ENCODE assay signal across 1 cellular context in the genomic region with DNA sequence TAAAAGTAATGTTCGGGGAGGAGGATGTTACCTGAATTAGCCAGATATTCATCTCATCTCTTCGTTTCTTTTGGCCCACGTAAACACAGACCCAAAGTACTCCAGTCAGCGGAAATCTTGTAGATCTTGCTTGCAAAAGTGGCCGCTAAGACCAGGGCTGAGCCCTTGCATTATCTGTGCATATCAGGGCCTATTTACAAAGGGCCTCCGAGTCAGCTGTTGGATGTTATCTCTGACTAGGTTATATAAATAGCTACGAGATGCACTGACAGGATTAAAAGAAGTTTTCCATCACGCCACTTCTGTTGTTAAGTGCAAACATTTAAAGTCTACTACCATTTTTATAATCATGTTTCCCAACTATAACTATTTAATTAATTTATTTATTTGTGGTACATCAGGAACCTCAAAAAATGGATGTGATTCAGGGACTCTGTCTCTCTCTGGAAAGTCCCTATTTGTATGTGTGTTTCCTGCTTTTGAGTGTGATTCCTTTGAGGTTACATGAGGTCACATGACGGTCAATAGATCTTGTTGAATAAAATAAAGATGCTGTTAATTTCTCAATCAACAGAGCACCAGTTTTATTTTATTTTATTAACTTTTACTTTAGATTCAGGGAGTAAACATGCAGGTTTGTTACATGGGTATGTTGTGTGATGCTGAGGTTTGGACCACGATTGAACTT.
TF ChIP-seq lines count a peak whose summit lies in the region.

No MANE protein-coding gene starts in this region.

TF ChIP-seq in K562, 482 proteins besides CTCF, POLR2A, EP300 and RAD21 (continued from another document and continues in another):
- TF ChIP-seq, protein P1, sequence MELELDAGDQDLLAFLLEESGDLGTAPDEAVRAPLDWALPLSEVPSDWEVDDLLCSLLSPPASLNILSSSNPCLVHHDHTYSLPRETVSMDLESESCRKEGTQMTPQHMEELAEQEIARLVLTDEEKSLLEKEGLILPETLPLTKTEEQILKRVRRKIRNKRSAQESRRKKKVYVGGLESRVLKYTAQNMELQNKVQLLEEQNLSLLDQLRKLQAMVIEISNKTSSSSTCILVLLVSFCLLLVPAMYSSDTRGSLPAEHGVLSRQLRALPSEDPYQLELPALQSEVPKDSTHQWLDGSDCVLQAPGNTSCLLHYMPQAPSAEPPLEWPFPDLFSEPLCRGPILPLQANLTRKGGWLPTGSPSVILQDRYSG (tag; conservative IDR thresholded peaks at IDR 0.05; ENCODE audit: low read depth) = no peak
- no peak for TF ChIP-seq RBM25 (IDR thresholded peaks at IDR 0.05; ENCODE audit: low read depth, low read length, severe bottlenecking)
- TF ChIP-seq, protein P2, sequence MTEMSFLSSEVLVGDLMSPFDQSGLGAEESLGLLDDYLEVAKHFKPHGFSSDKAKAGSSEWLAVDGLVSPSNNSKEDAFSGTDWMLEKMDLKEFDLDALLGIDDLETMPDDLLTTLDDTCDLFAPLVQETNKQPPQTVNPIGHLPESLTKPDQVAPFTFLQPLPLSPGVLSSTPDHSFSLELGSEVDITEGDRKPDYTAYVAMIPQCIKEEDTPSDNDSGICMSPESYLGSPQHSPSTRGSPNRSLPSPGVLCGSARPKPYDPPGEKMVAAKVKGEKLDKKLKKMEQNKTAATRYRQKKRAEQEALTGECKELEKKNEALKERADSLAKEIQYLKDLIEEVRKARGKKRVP (CRISPR knock-in tag; IDR thresholded peaks at IDR 0.05) = no peak
- TF ChIP-seq FOXK2 (conservative IDR thresholded peaks at IDR 0.05 in 1 of 2, IDR thresholded peaks at IDR 0.05 in 1 of 2; ENCODE audit: low read depth in 2 of 2) = 0 out of 4 replicates have a peak, but pooled peaks of 1 of the 2 experiments have one; percentile 55
- no peak for TF ChIP-seq BACH1 (tag; IDR thresholded peaks at IDR 0.05)
- no peak for TF ChIP-seq PHF8 (IDR thresholded peaks at IDR 0.05; ENCODE audit: borderline replicate concordance, low read length)
- TF ChIP-seq CCNT2 (IDR thresholded peaks at IDR 0.05; ENCODE audit: borderline replicate concordance, extremely low read depth, insufficient read length, low read depth, low read length) = peak; percentile 22
- TF ChIP-seq FOXJ2 (tag; IDR thresholded peaks at IDR 0.05) = peak; percentile 91
- TF ChIP-seq, protein P3, sequence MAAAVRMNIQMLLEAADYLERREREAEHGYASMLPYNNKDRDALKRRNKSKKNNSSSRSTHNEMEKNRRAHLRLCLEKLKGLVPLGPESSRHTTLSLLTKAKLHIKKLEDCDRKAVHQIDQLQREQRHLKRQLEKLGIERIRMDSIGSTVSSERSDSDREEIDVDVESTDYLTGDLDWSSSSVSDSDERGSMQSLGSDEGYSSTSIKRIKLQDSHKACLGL (CRISPR knock-in tag; IDR thresholded peaks at IDR 0.05; ENCODE audit: borderline replicate concordance, poor library complexity, severe bottlenecking) = no peak
- TF ChIP-seq PURB (CRISPR knock-in tag; IDR thresholded peaks at IDR 0.05; ENCODE audit: low read depth) = no peak
- TF ChIP-seq PCBP1 (IDR thresholded peaks at IDR 0.05; ENCODE audit: low read depth, low read length, poor library complexity, severe bottlenecking) = no peak
- 0 out of 2 replicates have a peak, but pooled peaks have one; percentile 26 for TF ChIP-seq ATF7 (IDR thresholded peaks at IDR 0.05)
- no peak for TF ChIP-seq NUFIP1 (IDR thresholded peaks at IDR 0.05; ENCODE audit: partially characterized antibody)
- peak; percentile 61; the same call in 1 of the 2 replicates for TF ChIP-seq MEF2A (IDR thresholded peaks at IDR 0.05; ENCODE audit: control insufficient read depth, low read depth, low read length)
- TF ChIP-seq C11orf30 (IDR thresholded peaks at IDR 0.05; ENCODE audit: low read depth) = peak; percentile 39; the same call in 1 of the 2 replicates
- no peak for TF ChIP-seq MXI1 (IDR thresholded peaks at IDR 0.05; ENCODE audit: low read depth, low read length)
- TF ChIP-seq FOXA3 (CRISPR knock-in tag; conservative IDR thresholded peaks at IDR 0.05 in 1 of 2, IDR thresholded peaks at IDR 0.05 in 1 of 2) = peak in 1 of 2 experiments; percentile 90; a peak in 2 of 4 replicates
- no peak for TF ChIP-seq COPS2 (conservative IDR thresholded peaks at IDR 0.05)
- TF ChIP-seq, protein P4, sequence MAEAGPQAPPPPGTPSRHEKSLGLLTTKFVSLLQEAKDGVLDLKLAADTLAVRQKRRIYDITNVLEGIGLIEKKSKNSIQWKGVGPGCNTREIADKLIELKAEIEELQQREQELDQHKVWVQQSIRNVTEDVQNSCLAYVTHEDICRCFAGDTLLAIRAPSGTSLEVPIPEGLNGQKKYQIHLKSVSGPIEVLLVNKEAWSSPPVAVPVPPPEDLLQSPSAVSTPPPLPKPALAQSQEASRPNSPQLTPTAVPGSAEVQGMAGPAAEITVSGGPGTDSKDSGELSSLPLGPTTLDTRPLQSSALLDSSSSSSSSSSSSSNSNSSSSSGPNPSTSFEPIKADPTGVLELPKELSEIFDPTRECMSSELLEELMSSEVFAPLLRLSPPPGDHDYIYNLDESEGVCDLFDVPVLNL (CRISPR knock-in tag; IDR thresholded peaks at IDR 0.05; ENCODE audit: low read depth) = no peak
- TF ChIP-seq, protein P5, sequence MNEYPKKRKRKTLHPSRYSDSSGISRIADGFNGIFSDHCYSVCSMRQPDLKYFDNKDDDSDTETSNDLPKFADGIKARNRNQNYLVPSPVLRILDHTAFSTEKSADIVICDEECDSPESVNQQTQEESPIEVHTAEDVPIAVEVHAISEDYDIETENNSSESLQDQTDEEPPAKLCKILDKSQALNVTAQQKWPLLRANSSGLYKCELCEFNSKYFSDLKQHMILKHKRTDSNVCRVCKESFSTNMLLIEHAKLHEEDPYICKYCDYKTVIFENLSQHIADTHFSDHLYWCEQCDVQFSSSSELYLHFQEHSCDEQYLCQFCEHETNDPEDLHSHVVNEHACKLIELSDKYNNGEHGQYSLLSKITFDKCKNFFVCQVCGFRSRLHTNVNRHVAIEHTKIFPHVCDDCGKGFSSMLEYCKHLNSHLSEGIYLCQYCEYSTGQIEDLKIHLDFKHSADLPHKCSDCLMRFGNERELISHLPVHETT (CRISPR knock-in tag; conservative IDR thresholded peaks at IDR 0.05 in 1 of 2, IDR thresholded peaks at IDR 0.05 in 1 of 2) = no peak
- TF ChIP-seq L3MBTL2 (IDR thresholded peaks at IDR 0.05) = 0 out of 2 replicates have a peak, but pooled peaks have one; percentile 22
- no peak for TF ChIP-seq EHMT2 (IDR thresholded peaks at IDR 0.05)
- TF ChIP-seq ZNF583 (CRISPR knock-in tag; IDR thresholded peaks at IDR 0.05) = no peak
- no peak for TF ChIP-seq HMGN3 (IDR thresholded peaks at IDR 0.05; ENCODE audit: borderline replicate concordance, extremely low read depth, insufficient read length, low read depth, low read length)
- no peak for TF ChIP-seq GABPA (tag; conservative IDR thresholded peaks at IDR 0.05; ENCODE audit: low read depth)
- TF ChIP-seq FOXM1 (IDR thresholded peaks at IDR 0.05; ENCODE audit: low read depth) = no peak
- TF ChIP-seq FOXM1 (CRISPR knock-in tag; IDR thresholded peaks at IDR 0.05; ENCODE audit: low read depth) = no peak
- peak; percentile 52; the same call in 1 of the 2 replicates for TF ChIP-seq SMARCA4 (IDR thresholded peaks at IDR 0.05)
- TF ChIP-seq ZNF121 (CRISPR knock-in tag; conservative IDR thresholded peaks at IDR 0.05) = no peak
- no peak for TF ChIP-seq POLR2AphosphoS5 (IDR thresholded peaks at IDR 0.05; ENCODE audit: control insufficient read depth, insufficient read depth, low read depth, low read length)
- TF ChIP-seq, protein P6, sequence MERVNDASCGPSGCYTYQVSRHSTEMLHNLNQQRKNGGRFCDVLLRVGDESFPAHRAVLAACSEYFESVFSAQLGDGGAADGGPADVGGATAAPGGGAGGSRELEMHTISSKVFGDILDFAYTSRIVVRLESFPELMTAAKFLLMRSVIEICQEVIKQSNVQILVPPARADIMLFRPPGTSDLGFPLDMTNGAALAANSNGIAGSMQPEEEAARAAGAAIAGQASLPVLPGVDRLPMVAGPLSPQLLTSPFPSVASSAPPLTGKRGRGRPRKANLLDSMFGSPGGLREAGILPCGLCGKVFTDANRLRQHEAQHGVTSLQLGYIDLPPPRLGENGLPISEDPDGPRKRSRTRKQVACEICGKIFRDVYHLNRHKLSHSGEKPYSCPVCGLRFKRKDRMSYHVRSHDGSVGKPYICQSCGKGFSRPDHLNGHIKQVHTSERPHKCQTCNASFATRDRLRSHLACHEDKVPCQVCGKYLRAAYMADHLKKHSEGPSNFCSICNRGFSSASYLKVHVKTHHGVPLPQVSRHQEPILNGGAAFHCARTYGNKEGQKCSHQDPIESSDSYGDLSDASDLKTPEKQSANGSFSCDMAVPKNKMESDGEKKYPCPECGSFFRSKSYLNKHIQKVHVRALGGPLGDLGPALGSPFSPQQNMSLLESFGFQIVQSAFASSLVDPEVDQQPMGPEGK (CRISPR knock-in tag; IDR thresholded peaks at IDR 0.05; ENCODE audit: borderline replicate concordance) = no peak
- TF ChIP-seq, protein P7, sequence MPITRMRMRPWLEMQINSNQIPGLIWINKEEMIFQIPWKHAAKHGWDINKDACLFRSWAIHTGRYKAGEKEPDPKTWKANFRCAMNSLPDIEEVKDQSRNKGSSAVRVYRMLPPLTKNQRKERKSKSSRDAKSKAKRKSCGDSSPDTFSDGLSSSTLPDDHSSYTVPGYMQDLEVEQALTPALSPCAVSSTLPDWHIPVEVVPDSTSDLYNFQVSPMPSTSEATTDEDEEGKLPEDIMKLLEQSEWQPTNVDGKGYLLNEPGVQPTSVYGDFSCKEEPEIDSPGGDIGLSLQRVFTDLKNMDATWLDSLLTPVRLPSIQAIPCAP (CRISPR knock-in tag; IDR thresholded peaks at IDR 0.05; ENCODE audit: borderline replicate concordance) = no peak
- TF ChIP-seq ZKSCAN3 (CRISPR knock-in tag; IDR thresholded peaks at IDR 0.05) = no peak
- TF ChIP-seq, protein P8, sequence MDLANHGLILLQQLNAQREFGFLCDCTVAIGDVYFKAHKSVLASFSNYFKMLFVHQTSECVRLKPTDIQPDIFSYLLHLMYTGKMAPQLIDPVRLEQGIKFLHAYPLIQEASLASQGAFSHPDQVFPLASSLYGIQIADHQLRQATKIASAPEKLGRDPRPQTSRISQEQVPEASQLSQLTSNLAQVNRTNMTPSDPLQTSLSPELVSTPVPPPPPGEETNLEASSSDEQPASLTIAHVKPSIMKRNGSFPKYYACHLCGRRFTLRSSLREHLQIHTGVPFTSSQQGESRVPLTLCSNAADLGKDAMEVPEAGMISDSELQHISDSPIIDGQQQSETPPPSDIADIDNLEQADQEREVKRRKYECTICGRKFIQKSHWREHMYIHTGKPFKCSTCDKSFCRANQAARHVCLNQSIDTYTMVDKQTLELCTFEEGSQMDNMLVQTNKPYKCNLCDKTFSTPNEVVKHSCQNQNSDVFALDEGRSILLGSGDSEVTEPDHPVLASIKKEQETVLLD (IDR thresholded peaks at IDR 0.05) = no peak
- peak; percentile 57; the same call in 1 of the 2 replicates for TF ChIP-seq SMARCE1 (IDR thresholded peaks at IDR 0.05)
- TF ChIP-seq SIN3A (IDR thresholded peaks at IDR 0.05; ENCODE audit: borderline replicate concordance in 2 of 2, control insufficient read depth in 1 of 2, low read depth in 2 of 2, low read length in 2 of 2) = no peak
- no peak for TF ChIP-seq RBM14 (IDR thresholded peaks at IDR 0.05; ENCODE audit: borderline replicate concordance, insufficient read depth, low read depth, low read length)
- TF ChIP-seq KDM1A (IDR thresholded peaks at IDR 0.05) = no peak
- 0 out of 2 replicates have a peak, but pooled peaks have one; percentile 30 for TF ChIP-seq ZFX (CRISPR knock-in tag; IDR thresholded peaks at IDR 0.05)
- TF ChIP-seq, protein P9, sequence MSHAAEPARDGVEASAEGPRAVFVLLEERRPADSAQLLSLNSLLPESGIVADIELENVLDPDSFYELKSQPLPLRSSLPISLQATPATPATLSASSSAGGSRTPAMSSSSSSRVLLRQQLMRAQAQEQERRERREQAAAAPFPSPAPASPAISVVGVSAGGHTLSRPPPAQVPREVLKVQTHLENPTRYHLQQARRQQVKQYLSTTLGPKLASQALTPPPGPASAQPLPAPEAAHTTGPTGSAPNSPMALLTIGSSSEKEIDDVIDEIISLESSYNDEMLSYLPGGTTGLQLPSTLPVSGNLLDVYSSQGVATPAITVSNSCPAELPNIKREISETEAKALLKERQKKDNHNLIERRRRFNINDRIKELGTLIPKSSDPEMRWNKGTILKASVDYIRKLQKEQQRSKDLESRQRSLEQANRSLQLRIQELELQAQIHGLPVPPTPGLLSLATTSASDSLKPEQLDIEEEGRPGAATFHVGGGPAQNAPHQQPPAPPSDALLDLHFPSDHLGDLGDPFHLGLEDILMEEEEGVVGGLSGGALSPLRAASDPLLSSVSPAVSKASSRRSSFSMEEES (CRISPR knock-in tag; IDR thresholded peaks at IDR 0.05) = peak; percentile 53
- no peak for TF ChIP-seq XRCC5 (IDR thresholded peaks at IDR 0.05; ENCODE audit: low read depth, low read length)
- TF ChIP-seq, protein P10, sequence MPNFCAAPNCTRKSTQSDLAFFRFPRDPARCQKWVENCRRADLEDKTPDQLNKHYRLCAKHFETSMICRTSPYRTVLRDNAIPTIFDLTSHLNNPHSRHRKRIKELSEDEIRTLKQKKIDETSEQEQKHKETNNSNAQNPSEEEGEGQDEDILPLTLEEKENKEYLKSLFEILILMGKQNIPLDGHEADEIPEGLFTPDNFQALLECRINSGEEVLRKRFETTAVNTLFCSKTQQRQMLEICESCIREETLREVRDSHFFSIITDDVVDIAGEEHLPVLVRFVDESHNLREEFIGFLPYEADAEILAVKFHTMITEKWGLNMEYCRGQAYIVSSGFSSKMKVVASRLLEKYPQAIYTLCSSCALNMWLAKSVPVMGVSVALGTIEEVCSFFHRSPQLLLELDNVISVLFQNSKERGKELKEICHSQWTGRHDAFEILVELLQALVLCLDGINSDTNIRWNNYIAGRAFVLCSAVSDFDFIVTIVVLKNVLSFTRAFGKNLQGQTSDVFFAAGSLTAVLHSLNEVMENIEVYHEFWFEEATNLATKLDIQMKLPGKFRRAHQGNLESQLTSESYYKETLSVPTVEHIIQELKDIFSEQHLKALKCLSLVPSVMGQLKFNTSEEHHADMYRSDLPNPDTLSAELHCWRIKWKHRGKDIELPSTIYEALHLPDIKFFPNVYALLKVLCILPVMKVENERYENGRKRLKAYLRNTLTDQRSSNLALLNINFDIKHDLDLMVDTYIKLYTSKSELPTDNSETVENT (CRISPR knock-in tag; IDR thresholded peaks at IDR 0.05) = no peak
- no peak for TF ChIP-seq NEUROD1 (IDR thresholded peaks at IDR 0.05; ENCODE audit: borderline replicate concordance, low read depth, low read length, partially characterized antibody)
- 0 out of 2 replicates have a peak, but pooled peaks have one; percentile 25 for TF ChIP-seq ZNF316 (IDR thresholded peaks at IDR 0.05)
- TF ChIP-seq PPARD (CRISPR knock-in tag; IDR thresholded peaks at IDR 0.05) = no peak
- peak; percentile 74; the same call in 1 of the 2 replicates for TF ChIP-seq SOX6 (IDR thresholded peaks at IDR 0.05)
- no peak for TF ChIP-seq SRSF9 (IDR thresholded peaks at IDR 0.05; ENCODE audit: borderline replicate concordance, low read depth, low read length)
- TF ChIP-seq CBFA2T3 (IDR thresholded peaks at IDR 0.05) = no peak; the same call in 1 of the 2 replicates
- TF ChIP-seq MEF2D (tag; conservative IDR thresholded peaks at IDR 0.05; ENCODE audit: low read depth) = peak; percentile 95
- TF ChIP-seq TSC22D4 (tag; IDR thresholded peaks at IDR 0.05) = no peak
- TF ChIP-seq ATF1 (CRISPR knock-in tag; IDR thresholded peaks at IDR 0.05) = no peak
- 0 out of 2 replicates have a peak, but pooled peaks have one; percentile 26 for TF ChIP-seq ATF1 (tag; IDR thresholded peaks at IDR 0.05)
- no peak for TF ChIP-seq ZNF764 (CRISPR knock-in tag; IDR thresholded peaks at IDR 0.05; ENCODE audit: low read depth)
- no peak for TF ChIP-seq XRCC3 (IDR thresholded peaks at IDR 0.05)
